ENCODE assay signal across 1 cellular context in the genomic region with DNA sequence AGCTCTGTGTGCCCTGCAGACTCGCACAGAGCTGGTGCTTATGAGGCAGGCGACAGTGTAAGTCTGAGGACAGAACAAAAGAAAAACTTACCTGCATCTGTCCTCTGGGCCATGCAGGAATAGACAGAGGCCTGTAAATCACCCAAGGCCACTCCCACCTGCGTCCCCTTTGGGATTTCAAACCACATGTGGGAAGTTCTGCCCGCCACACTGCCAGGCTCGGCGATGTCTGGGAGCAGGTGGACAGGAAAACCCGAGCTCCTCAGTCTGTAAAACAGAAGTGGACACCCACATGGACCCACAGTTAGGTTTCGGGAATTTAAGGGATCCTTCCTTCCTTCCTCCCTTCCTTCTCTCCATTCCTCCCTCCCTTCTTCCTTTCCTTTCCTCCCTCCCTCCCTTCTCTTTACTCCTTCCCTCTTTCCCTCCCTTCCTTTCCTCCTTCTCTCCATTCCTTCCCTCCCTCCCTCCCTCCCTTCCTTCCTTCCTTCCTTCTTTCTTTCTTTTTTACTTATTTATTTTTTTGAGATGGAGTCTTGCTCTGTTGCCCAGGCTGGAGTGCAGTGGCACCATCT.
A peak's percentile ranks its signal among the peaks of the same experiment; 100 is the strongest.
TF ChIP-seq lines count a peak whose summit lies in the region.

No MANE protein-coding gene starts in this region.

TF ChIP-seq in HepG2, 621 proteins besides CTCF, POLR2A, EP300 and RAD21:
- TF ChIP-seq, protein P1, sequence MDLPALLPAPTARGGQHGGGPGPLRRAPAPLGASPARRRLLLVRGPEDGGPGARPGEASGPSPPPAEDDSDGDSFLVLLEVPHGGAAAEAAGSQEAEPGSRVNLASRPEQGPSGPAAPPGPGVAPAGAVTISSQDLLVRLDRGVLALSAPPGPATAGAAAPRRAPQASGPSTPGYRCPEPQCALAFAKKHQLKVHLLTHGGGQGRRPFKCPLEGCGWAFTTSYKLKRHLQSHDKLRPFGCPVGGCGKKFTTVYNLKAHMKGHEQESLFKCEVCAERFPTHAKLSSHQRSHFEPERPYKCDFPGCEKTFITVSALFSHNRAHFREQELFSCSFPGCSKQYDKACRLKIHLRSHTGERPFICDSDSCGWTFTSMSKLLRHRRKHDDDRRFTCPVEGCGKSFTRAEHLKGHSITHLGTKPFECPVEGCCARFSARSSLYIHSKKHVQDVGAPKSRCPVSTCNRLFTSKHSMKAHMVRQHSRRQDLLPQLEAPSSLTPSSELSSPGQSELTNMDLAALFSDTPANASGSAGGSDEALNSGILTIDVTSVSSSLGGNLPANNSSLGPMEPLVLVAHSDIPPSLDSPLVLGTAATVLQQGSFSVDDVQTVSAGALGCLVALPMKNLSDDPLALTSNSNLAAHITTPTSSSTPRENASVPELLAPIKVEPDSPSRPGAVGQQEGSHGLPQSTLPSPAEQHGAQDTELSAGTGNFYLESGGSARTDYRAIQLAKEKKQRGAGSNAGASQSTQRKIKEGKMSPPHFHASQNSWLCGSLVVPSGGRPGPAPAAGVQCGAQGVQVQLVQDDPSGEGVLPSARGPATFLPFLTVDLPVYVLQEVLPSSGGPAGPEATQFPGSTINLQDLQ (CRISPR knock-in tag; IDR thresholded peaks at IDR 0.05) = no peak
- TF ChIP-seq HCFC1 (IDR thresholded peaks at IDR 0.05; ENCODE audit: low read depth, low read length) = no peak
- peak; percentile 21 for TF ChIP-seq HNRNPK (IDR thresholded peaks at IDR 0.05; ENCODE audit: low read depth, low read length, poor library complexity, severe bottlenecking)
- TF ChIP-seq ZNF567 (CRISPR knock-in tag; IDR thresholded peaks at IDR 0.05; ENCODE audit: borderline replicate concordance) = no peak
- TF ChIP-seq PCBP2 (optimal IDR thresholded peaks at IDR 0.05; ENCODE audit: low read depth, low read length, poor library complexity, severe bottlenecking) = peak; percentile 65
- TF ChIP-seq, protein P2, sequence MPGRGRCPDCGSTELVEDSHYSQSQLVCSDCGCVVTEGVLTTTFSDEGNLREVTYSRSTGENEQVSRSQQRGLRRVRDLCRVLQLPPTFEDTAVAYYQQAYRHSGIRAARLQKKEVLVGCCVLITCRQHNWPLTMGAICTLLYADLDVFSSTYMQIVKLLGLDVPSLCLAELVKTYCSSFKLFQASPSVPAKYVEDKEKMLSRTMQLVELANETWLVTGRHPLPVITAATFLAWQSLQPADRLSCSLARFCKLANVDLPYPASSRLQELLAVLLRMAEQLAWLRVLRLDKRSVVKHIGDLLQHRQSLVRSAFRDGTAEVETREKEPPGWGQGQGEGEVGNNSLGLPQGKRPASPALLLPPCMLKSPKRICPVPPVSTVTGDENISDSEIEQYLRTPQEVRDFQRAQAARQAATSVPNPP (CRISPR knock-in tag; IDR thresholded peaks at IDR 0.05) = no peak
